Comparison of ENCODE assay signal across 9 cellular contexts in genomic region chr14:32201816-32202467, GRCh38. TPM values are rescaled to one million over a fixed set of nuclear protein-coding genes. Genes with fewer than 3 reads are reported as not detected.
DNase-seq lines count a peak whose midpoint lies in the region; ATAC-seq, FAIRE-seq and TF ChIP-seq lines count a peak whose summit lies in the region.
"Had no signal": no experiment of that assay in that cellular context is flagged by ENCODE, and none has a peak within 500 bp of the region (broad histone marks: within the 10 kb centered on the region; RNA-seq: fewer than 3 reads in every experiment).

Gene RNU6-7, plus strand, starts transcription at chr14:32202045.

- in situ Hi-C loops in HAP-1 (cut with MboI; ENCODE audit: low sequenced_read_pairs) = no loop called here

- CTCF ChIA-PET in activated naive CD4-positive, alpha-beta T cell treated with anti-CD3 and anti-CD28 coated beads for 36 hours (lab: Charles Lee) = interaction anchor here (0.6 to 2.0 kb wide), 3 partner anchors 13 to 267 kb away, joined by 3 to 12 read pairs (median 3); no protein-coding TSS in a partner anchor

- peaks cover 16% of the 10 kb centered on the region for H3K4me1 ChIP-seq in HAP-1
- peaks cover 5% of the 10 kb centered on the region for H3K4me1 ChIP-seq in psoas muscle

- no peak for TF ChIP-seq CTCF in glutamatergic neuron (IDR thresholded peaks at IDR 0.05; ENCODE audit: partially characterized antibody, unreplicated experiment)
- no peak for TF ChIP-seq CTCF in psoas muscle (IDR thresholded peaks at IDR 0.05)

- no peaks in the 10 kb centered on the region for H3K27me3 ChIP-seq in HAP-1 (ENCODE audit: low read depth)
- no peaks in the 10 kb centered on the region for H3K27me3 ChIP-seq in psoas muscle (ENCODE audit: insufficient read depth in 3 of 3, low read length in 2 of 3)

- intact Hi-C loops in activated naive CD4-positive, alpha-beta T cell treated with anti-CD3 and anti-CD28 coated beads for 36 hours (cut with micrococcal nuclease) = loop anchor here (1.0 to 10.0 kb wide), 6 partner anchors 100 to 1175 kb away; partner anchors contain the start of genes NPAS3 and STRN3
- intact Hi-C loops in psoas muscle (cut with DNase I) = loop anchor here (2.0 to 5.0 kb wide), 3 partner anchors 50 to 270 kb away; partner anchors contain the start of gene ARHGAP5 (in 1 of the 2)

- peak within 1 kb of the TSS; percentile 89 for H3K4me3 Mint-ChIP-seq in activated naive CD4-positive, alpha-beta T cell treated with anti-CD3 and anti-CD28 coated beads for 36 hours
- peak within 1 kb of the TSS; percentile 98 for H3K4me3 Mint-ChIP-seq in glutamatergic neuron (ENCODE audit: unreplicated experiment)

- no peak for FAIRE-seq in frontal cortex (lab: Jason Lieb, UNC)

- peak within 1 kb of the TSS; percentile 89 for H3K27ac ChIP-seq in psoas muscle

- peak within 1 kb of the TSS; percentile 99 for H3K27ac Mint-ChIP-seq in activated naive CD4-positive, alpha-beta T cell treated with anti-CD3 and anti-CD28 coated beads for 36 hours
- H3K27ac Mint-ChIP-seq in glutamatergic neuron (ENCODE audit: unreplicated experiment) = peak within 1 kb of the TSS; percentile 99

- peak; percentile 18 to 55 for DNase-seq in HAP-1 (ENCODE audit: low spot score in 2 of 2)
- peak; percentile 87 to 89 for DNase-seq in NCI-H524 (lab: John Stamatoyannopoulos, UW)
- DNase-seq in activated naive CD4-positive, alpha-beta T cell treated with anti-CD3 and anti-CD28 coated beads for 36 hours = peak; percentile 43
- DNase-seq in glutamatergic neuron = peak; percentile 31
- DNase-seq in psoas muscle = peak; percentile 34 to 66
- no peak for DNase-seq in frontal cortex (ENCODE audit: low spot score in 2 of 2)

- 0 to 1% (median 0%) methylated on average over 38 of the region's 38 CpGs for WGBS in psoas muscle, 3 donors

- H3K4me3 ChIP-seq in HAP-1 (peak within 1 kb of the TSS; percentile 45), psoas muscle (peak within 1 kb of the TSS; percentile 84)

- H3K36me3 Mint-ChIP-seq in activated naive CD4-positive, alpha-beta T cell treated with anti-CD3 and anti-CD28 coated beads for 36 hours (ENCODE audit: low read depth) = no peaks in the 10 kb centered on the region
- H3K36me3 Mint-ChIP-seq in glutamatergic neuron (ENCODE audit: unreplicated experiment) = no peaks in the 10 kb centered on the region

- H3K36me3 ChIP-seq in HAP-1 (replicated peaks) (no peaks in the 10 kb centered on the region), psoas muscle (ENCODE audit: insufficient read depth in 1 of 2, low read depth in 1 of 2) (no peaks in the 10 kb centered on the region)

- no peaks in the 10 kb centered on the region for H3K9me3 Mint-ChIP-seq in activated naive CD4-positive, alpha-beta T cell treated with anti-CD3 and anti-CD28 coated beads for 36 hours
- H3K9me3 Mint-ChIP-seq in glutamatergic neuron (ENCODE audit: unreplicated experiment) = peaks cover 20% of the 10 kb centered on the region

- H3K27me3 Mint-ChIP-seq in activated naive CD4-positive, alpha-beta T cell treated with anti-CD3 and anti-CD28 coated beads for 36 hours (ENCODE audit: low read depth) = no peaks in the 10 kb centered on the region
- peaks cover 11% of the 10 kb centered on the region for H3K27me3 Mint-ChIP-seq in glutamatergic neuron (ENCODE audit: unreplicated experiment)

- ATAC-seq in psoas muscle = peak; percentile 20 to 61 (median 44)
- no peak for ATAC-seq in GM21367 (IDR thresholded peaks at IDR 0.05; ENCODE audit: unreplicated experiment)
- no peak for ATAC-seq in HG03135 (IDR thresholded peaks at IDR 0.05; ENCODE audit: unreplicated experiment)

- H3K4me1 Mint-ChIP-seq in activated naive CD4-positive, alpha-beta T cell treated with anti-CD3 and anti-CD28 coated beads for 36 hours (ENCODE audit: low read depth) = peaks cover 42% of the 10 kb centered on the region
- H3K4me1 Mint-ChIP-seq in glutamatergic neuron (ENCODE audit: low read depth, unreplicated experiment) = peaks cover 4% of the 10 kb centered on the region

- H3K9me3 ChIP-seq in HAP-1 (no peaks in the 10 kb centered on the region), psoas muscle (no peaks in the 10 kb centered on the region)

RNA-seq across cellular contexts. Expression of gene RNU6-7, which starts in this region (rescaled TPM):
- total RNA-seq in activated naive CD4-positive, alpha-beta T cell treated with anti-CD3 and anti-CD28 coated beads for 36 hours = not detected
- not detected for total RNA-seq in glutamatergic neuron (ENCODE audit: unreplicated experiment)
- not detected for total RNA-seq in psoas muscle
- polyA plus RNA-seq in psoas muscle = not detected
- total RNA-seq in frontal cortex = not detected
- polyA plus RNA-seq: adipose tissue had no signal

Comparison
In these comparisons a context has a peak if more than half of its experiments do, and no peak if none do; other contexts are left out.
1. Peak in DNase-seq in activated naive CD4-positive, alpha-beta T cell treated with anti-CD3 and anti-CD28 coated beads for 36 hours; RNA of the gene not detected or under 1 TPM.
2. Peak in DNase-seq in glutamatergic neuron; RNA of the gene not detected or under 1 TPM.
3. Peak in DNase-seq, ATAC-seq, H3K4me3 ChIP-seq and H3K27ac ChIP-seq in psoas muscle; RNA of the gene not detected or under 1 TPM.
4. DNase-seq: peak in HAP-1 (2 of 2) and NCI-H524 (2 of 2); none in frontal cortex (0 of 2).